2 cellular contexts compared by ENCODE assay signal in genomic region chr9:2934241-2934650, GRCh38.
TF ChIP-seq lines count a peak whose summit lies in the region.

No MANE protein-coding gene starts in this region.

TF ChIP-seq in HepG2, 621 proteins besides CTCF, POLR2A, EP300 and RAD21 (continues in another document):
- TF ChIP-seq MIXL1 (CRISPR knock-in tag; IDR thresholded peaks at IDR 0.05) (no peak), GMEB2 (CRISPR knock-in tag; IDR thresholded peaks at IDR 0.05; ENCODE audit: low read depth) (no peak), PHF21A (CRISPR knock-in tag; IDR thresholded peaks at IDR 0.05) (no peak), SRSF9 (IDR thresholded peaks at IDR 0.05; ENCODE audit: borderline replicate concordance, insufficient read depth, low read depth, low read length, poor library complexity, severe bottlenecking) (no peak), ZNF788 (CRISPR knock-in tag; IDR thresholded peaks at IDR 0.05; ENCODE audit: borderline replicate concordance) (no peak), TAF1 (CRISPR knock-in tag; IDR thresholded peaks at IDR 0.05) (no peak), NR2F6 (IDR thresholded peaks at IDR 0.05) (no peak), NR2F6 (CRISPR knock-in tag; IDR thresholded peaks at IDR 0.05) (no peak), ZNF709 (CRISPR knock-in tag; IDR thresholded peaks at IDR 0.05) (no peak), TEF (CRISPR knock-in tag; IDR thresholded peaks at IDR 0.05) (no peak), RXRA (CRISPR knock-in tag; IDR thresholded peaks at IDR 0.05) (peak; percentile 40; the same call in 1 of the 2 replicates), THRA (CRISPR knock-in tag; IDR thresholded peaks at IDR 0.05; ENCODE audit: borderline replicate concordance) (peak; percentile 38; the same call in 1 of the 2 replicates), ZNF619 (CRISPR knock-in tag; IDR thresholded peaks at IDR 0.05) (no peak), ZBTB39 (CRISPR knock-in tag; IDR thresholded peaks at IDR 0.05) (no peak), ZNF766 (CRISPR knock-in tag; IDR thresholded peaks at IDR 0.05; ENCODE audit: borderline replicate concordance) (no peak), TEAD3 (CRISPR knock-in tag; optimal IDR thresholded peaks at IDR 0.05; ENCODE audit: borderline replicate concordance) (no peak), TFDP1 (CRISPR knock-in tag; IDR thresholded peaks at IDR 0.05; ENCODE audit: borderline replicate concordance) (no peak), HDAC1 (CRISPR knock-in tag; IDR thresholded peaks at IDR 0.05) (no peak), PAF1 (CRISPR knock-in tag; IDR thresholded peaks at IDR 0.05) (no peak), THAP9 (CRISPR knock-in tag; IDR thresholded peaks at IDR 0.05; ENCODE audit: borderline replicate concordance) (no peak), ZNF263 (CRISPR knock-in tag; IDR thresholded peaks at IDR 0.05) (peak; percentile 85), TSC22D2 (CRISPR knock-in tag; IDR thresholded peaks at IDR 0.05; ENCODE audit: borderline replicate concordance) (no peak)

TF ChIP-seq in H1, 55 proteins besides CTCF, POLR2A, EP300 and RAD21:
- TF ChIP-seq EGR1 (IDR thresholded peaks at IDR 0.05; ENCODE audit: borderline replicate concordance, low read depth, low read length) (no peak), MAX (IDR thresholded peaks at IDR 0.05) (no peak), BACH1 (IDR thresholded peaks at IDR 0.05; ENCODE audit: low read length) (no peak), KDM1A (IDR thresholded peaks at IDR 0.05; ENCODE audit: borderline replicate concordance, low read length) (no peak), E2F6 (IDR thresholded peaks at IDR 0.05) (no peak), CHD7 (IDR thresholded peaks at IDR 0.05; ENCODE audit: insufficient replicate concordance, low read length) (no peak), KDM4A (IDR thresholded peaks at IDR 0.05; ENCODE audit: low read depth, low read length, severe bottlenecking) (no peak), PHF8 (conservative IDR thresholded peaks at IDR 0.05; ENCODE audit: low read depth, low read length) (no peak)
